In the genomic region with DNA sequence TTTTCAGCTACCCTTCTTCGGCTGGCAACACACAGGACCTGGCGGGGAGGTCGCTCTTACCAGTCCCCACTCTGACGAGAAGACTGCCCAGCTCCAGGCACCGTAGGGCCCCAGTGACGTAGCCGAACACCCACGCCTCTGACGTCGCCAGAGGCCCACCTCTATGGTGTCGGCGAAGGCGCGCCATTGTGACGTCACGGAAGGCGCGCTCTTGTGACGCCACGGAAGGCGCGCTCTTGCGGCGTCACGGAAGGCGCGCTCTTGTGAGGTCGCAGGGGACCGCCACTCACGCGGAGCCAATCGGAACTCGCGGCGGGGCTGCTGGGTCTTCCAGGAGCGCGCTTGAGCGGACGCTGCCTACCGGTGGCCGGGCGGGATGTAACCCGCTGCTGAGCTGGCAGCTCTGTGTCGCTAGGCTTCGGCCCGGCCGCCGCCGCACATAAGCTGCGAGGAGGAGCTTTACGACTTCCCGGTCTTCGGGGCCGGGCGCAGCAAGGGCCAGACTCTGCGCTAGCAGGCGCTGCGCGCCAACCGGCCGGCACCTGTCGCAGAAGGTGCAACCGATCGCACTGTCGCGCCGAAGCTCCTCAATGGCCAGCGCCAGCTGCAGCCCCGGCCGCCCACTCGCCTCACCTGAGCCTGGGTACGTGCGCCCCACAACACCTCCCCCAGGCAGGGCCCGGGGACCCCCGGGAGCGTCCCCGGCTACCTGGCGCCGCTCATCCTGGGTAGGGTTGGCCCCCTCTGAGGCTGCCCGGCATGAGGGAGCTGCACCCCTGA, we compare ENCODE assay signal across 8 cellular contexts.
DNase-seq lines count a peak whose midpoint lies in the region; ATAC-seq and TF ChIP-seq lines count a peak whose summit lies in the region.
"Not testable (repeated sequence)": the region's sequence is repeated elsewhere in the genome, so short reads cannot be mapped to it uniquely, and the experiment has no call there.

No MANE protein-coding gene starts in this region.

- peak; percentile 100 for ATAC-seq in natural killer cell treated with Interleukin-12 subunit alpha and Interleukin-12 subunit beta and Interleukin-15 and Interleukin-18, amount 100 ng/mL, for 72 hours

- peak overlapping the region; percentile 97 for H3K27ac Mint-ChIP-seq in natural killer cell treated with Interleukin-12 subunit alpha and Interleukin-12 subunit beta and Interleukin-15 and Interleukin-18, amount 100 ng/mL, for 72 hours

- H3K36me3 Mint-ChIP-seq in natural killer cell treated with Interleukin-12 subunit alpha and Interleukin-12 subunit beta and Interleukin-15 and Interleukin-18, amount 100 ng/mL, for 72 hours = not testable (repeated sequence)

- peak; percentile 19; the same call in 1 of the 2 replicates for TF ChIP-seq CTCF in LNCaP clone FGC (IDR thresholded peaks at IDR 0.05; ENCODE audit: control insufficient read depth, extremely low read depth, insufficient read depth)
- not testable (repeated sequence) for TF ChIP-seq CTCF in fibroblast of pulmonary artery (IDR thresholded peaks at IDR 0.05; ENCODE audit: low read length, missing control alignments)

- DNase-seq in ELF-1 (ENCODE audit: low read depth, low spot score) (peak; percentile 100), H4 (ENCODE audit: low spot score) (peak; percentile 92), LNCaP clone FGC (ENCODE audit: low read depth) (peak; percentile 86), RPMI8226 (peak; percentile 94), fibroblast of pulmonary artery (ENCODE audit: low read depth) (peak; percentile 98)
- peak; percentile 98 for DNase-seq in activated T-helper 9 cell treated with anti-CD3 and anti-CD28 coated beads, Interleukin-2, amount 50 U/mL, for 16 hours (ENCODE audit: low read depth)
- DNase-seq in natural killer cell treated with Interleukin-12 subunit alpha and Interleukin-12 subunit beta and Interleukin-15 and Interleukin-18, amount 100 ng/mL, for 72 hours (ENCODE audit: low spot score) = peak; percentile 96
- peak; percentile 92 for DNase-seq in stimulated activated naive CD4-positive, alpha-beta T cell treated with Interleukin-2 at 50 U/mL for 16 hours (lab: John Stamatoyannopoulos, UW)

- H3K9me3 Mint-ChIP-seq in natural killer cell treated with Interleukin-12 subunit alpha and Interleukin-12 subunit beta and Interleukin-15 and Interleukin-18, amount 100 ng/mL, for 72 hours = not testable (repeated sequence)

- not testable (repeated sequence) for H3K4me1 Mint-ChIP-seq in natural killer cell treated with Interleukin-12 subunit alpha and Interleukin-12 subunit beta and Interleukin-15 and Interleukin-18, amount 100 ng/mL, for 72 hours (ENCODE audit: low read depth in 2 of 2)

- peak overlapping the region; percentile 89 for H3K4me3 Mint-ChIP-seq in natural killer cell treated with Interleukin-12 subunit alpha and Interleukin-12 subunit beta and Interleukin-15 and Interleukin-18, amount 100 ng/mL, for 72 hours

- not testable (repeated sequence) for H3K27me3 Mint-ChIP-seq in natural killer cell treated with Interleukin-12 subunit alpha and Interleukin-12 subunit beta and Interleukin-15 and Interleukin-18, amount 100 ng/mL, for 72 hours

- H3K4me3 ChIP-seq in LNCaP clone FGC (ENCODE audit: low read depth, low read length) (peak overlapping the region; percentile 77), fibroblast of pulmonary artery (replicated peaks; ENCODE audit: low read depth, low read length) (peak overlapping the region; percentile 63)

Comparison
In these comparisons a context has a peak if more than half of its experiments do, and no peak if none do; other contexts are left out.
1. Peak in every context shown above with its lines: DNase-seq, ATAC-seq and H3K4me3 ChIP-seq.